Comparison of ENCODE assay signal across 32 cellular contexts in the genomic region with DNA sequence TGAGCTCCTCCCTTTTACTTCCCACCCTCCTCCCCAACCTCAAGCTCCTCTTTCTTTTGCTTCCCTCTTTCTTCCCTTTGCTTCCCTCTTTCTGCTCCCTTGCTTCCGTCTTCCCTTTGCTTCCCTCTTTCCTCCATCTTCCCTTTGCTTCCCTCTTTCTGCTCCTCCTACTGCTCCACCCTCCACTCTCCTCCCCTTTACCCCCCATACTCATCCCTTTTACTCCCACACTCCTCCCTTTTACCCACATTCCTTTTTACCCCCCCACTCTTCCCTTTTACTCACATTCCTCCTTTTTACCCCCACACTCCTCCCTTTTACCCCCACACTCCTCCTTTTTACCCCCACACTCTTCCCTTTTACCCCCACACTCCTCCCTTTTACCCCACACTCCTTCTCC. TPM values are rescaled to one million over a fixed set of nuclear protein-coding genes. Genes with fewer than 3 reads are reported as not detected.
"Had no signal": no experiment of that assay in that cellular context is flagged by ENCODE, and none has a peak within 500 bp of the region (broad histone marks: within the 10 kb centered on the region; RNA-seq: fewer than 3 reads in every experiment).

No MANE protein-coding gene starts in this region.

- H3K4me3 ChIP-seq: MG63, PC-9, SJSA1 had no signal

- H3K27ac ChIP-seq: PC-9, SJSA1 had no signal

- H3K9ac ChIP-seq: SK-N-SH had no signal

- H2AFZ ChIP-seq: PC-9 had no signal

- ATAC-seq: Panc1 had no signal

- H3K36me3 ChIP-seq: MG63, SJSA1 had no signal

- H3K27me3 ChIP-seq: MG63, SJSA1 had no signal

- DNase-seq: Kasumi-1, MG63, NCI-H1048, NCI-H1092 treated with DMSO at 0.1 percent for 48 hours, NCI-H1105 treated with DMSO at 0.1 percent for 48 hours, NCI-H1417, NCI-H1436, NCI-H146, NCI-H1694, NCI-H187, NCI-H1930, NCI-H2029 treated with DMSO at 0.1 percent for 48 hours, NCI-H2081 treated with DMSO at 0.1 percent for 48 hours, NCI-H2107, NCI-H2171, NCI-H226, NCI-H446 treated with DMSO at 0.1 percent for 48 hours, NCI-H510A, NCI-H524, NCI-H526, NCI-H69, NCI-H748 treated with DMSO at 0.1 percent for 48 hours, NCI-H82, PC-9, Right ventricle myocardium superior, RPMI8226, SHP77 treated with DMSO at 0.1 percent for 48 hours, SK-N-SH, SW 1271 had no signal

- H3K4me1 ChIP-seq: SJSA1 had no signal

- H3K9me3 ChIP-seq: MG63, SJSA1, SK-N-SH had no signal

- H3K4me2 ChIP-seq: PC-9, SK-N-SH had no signal

RNA-seq across cellular contexts. Expression of gene PGBD5, which starts 30.2 kb away (rescaled TPM):
- total RNA-seq: OCI-LY7, PC-9 had no signal
